In the genomic region with DNA sequence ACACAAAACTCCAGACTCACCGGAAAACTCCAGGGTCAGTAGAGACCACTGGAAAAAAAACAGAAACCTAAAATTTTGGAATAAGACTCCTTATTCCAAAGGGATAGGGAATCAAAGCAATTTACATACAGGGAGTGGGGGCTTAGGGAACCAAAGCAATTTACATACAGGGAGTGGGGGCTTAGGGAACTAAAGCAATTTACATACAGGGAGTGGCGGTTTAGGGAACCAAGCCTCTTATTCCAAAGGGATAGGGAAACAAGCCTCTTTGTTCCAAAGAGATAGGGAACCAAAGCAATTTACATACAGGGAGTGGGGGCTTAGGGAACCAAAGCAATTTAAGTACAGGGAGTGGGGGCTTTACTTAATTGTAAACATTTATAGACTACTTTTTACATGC, we compare ENCODE assay signal across 21 cellular contexts. TPM values are rescaled to one million over a fixed set of nuclear protein-coding genes. Genes with fewer than 3 reads are reported as not detected.
DNase-seq lines count a peak whose midpoint lies in the region; ATAC-seq, FAIRE-seq and TF ChIP-seq lines count a peak whose summit lies in the region.
"Had no signal": no experiment of that assay in that cellular context is flagged by ENCODE, and none has a peak within 500 bp of the region (broad histone marks: within the 10 kb centered on the region; RNA-seq: fewer than 3 reads in every experiment).

No MANE protein-coding gene starts in this region.

- H3K14ac ChIP-seq in H1 (ENCODE audit: insufficient read length): no peak overlapping the region

- H3K4me3 ChIP-seq in H1 (ENCODE audit: extremely low read depth in 1 of 4, insufficient read depth in 2 of 4, low read depth in 3 of 4, low read length in 4 of 4): no peak overlapping the region
- H3K4me3 ChIP-seq in mesendoderm (ENCODE audit: low read length): no peak overlapping the region
- H3K4me3 ChIP-seq: BLaER1 treated with 17β-estradiol and CSF1 and Interleukin-3, amounts not matched to agents 10 nM and 100 nM; GM12878; K562 had no signal

- no peak overlapping the region for H2BK15ac ChIP-seq in H1 (ENCODE audit: low read length)
- no peak overlapping the region for H2BK15ac ChIP-seq in mesendoderm (replicated peaks; ENCODE audit: low read depth)

- DNase-seq in ELF-1 (ENCODE audit: low read depth, low spot score) (peak; percentile 10), NCI-H526 (lab: John Stamatoyannopoulos, UW) (peak; percentile 80 to 81), H1 (ENCODE audit: low read depth in 1 of 2, low spot score in 2 of 2) (no peak), mesendoderm (peak; percentile 14), SKM-1 (lab: John Stamatoyannopoulos, UW; ENCODE audit: unreplicated experiment) (no peak), left colon (no peak)
- DNase-seq: 8988T; Calu3; CD8-positive, alpha-beta T cell; DMS79 treated with DMSO at 0.1 percent for 48 hours; GOT3; HCEC 1CT; IMR-90 had no signal

- no peak overlapping the region for H2BK20ac ChIP-seq in H1 (ENCODE audit: low read length)

- no peak for TF ChIP-seq RAD21 in H1 (IDR thresholded peaks at IDR 0.05 in 1 of 2, conservative IDR thresholded peaks at IDR 0.05 in 1 of 2; ENCODE audit: low read depth in 2 of 2, low read length in 2 of 2)

- intact Hi-C loops in left colon (cut with DNase I, micrococcal nuclease): no loop called here

- H3K4me1 ChIP-seq in H1 (replicated peaks in 1 of 4; ENCODE audit: control insufficient read depth in 3 of 4, insufficient read depth in 4 of 4, low read length in 3 of 4): 0 out of 7 replicates have a peak, but pooled peaks cover 0 to 2% (median 0%) of the 10 kb centered on the region in 4 experiments
- no peaks in the 10 kb centered on the region for H3K4me1 ChIP-seq in mesendoderm (ENCODE audit: control insufficient read depth, low read depth, low read length)
- H3K4me1 ChIP-seq: BLaER1 treated with 17β-estradiol and CSF1 and Interleukin-3, amounts not matched to agents 10 nM and 100 nM had no signal

- no peaks in the 10 kb centered on the region for H3K79me2 ChIP-seq in H1 (ENCODE audit: control insufficient read depth in 1 of 2, insufficient read depth in 2 of 2, low read length in 2 of 2)
- no peaks in the 10 kb centered on the region for H3K79me2 ChIP-seq in mesendoderm (ENCODE audit: control insufficient read depth, insufficient read depth, low read length)

- H4K8ac ChIP-seq in H1 (ENCODE audit: extremely low read depth, insufficient read depth, low read length) (no peak overlapping the region), mesendoderm (ENCODE audit: low read depth, low read length) (no peak overlapping the region)

- no peak overlapping the region for H3K56ac ChIP-seq in H1 (replicated peaks; ENCODE audit: insufficient read length, low read depth, low read length)
- no peak overlapping the region for H3K56ac ChIP-seq in mesendoderm (ENCODE audit: low read length)

- H3K79me1 ChIP-seq in H1 (ENCODE audit: low read depth, low read length) (no peaks in the 10 kb centered on the region), mesendoderm (ENCODE audit: low read length) (no peaks in the 10 kb centered on the region)

- TF ChIP-seq POLR2A in H1 (IDR thresholded peaks at IDR 0.05; ENCODE audit: control extremely low read depth in 1 of 2, low read depth in 2 of 2, low read length in 2 of 2): no peak

- H3K18ac ChIP-seq in H1 (ENCODE audit: extremely low read depth, low read length): no peak overlapping the region
- no peak overlapping the region for H3K18ac ChIP-seq in mesendoderm (ENCODE audit: low read length)

- peak; percentile 32 for FAIRE-seq in H1 (lab: Jason Lieb, UNC)
- FAIRE-seq: GM12878, GM18507, HTR-8/SVneo, K562 had no signal

- H2AFZ ChIP-seq in H1 (ENCODE audit: low read length): no peak overlapping the region

- no peak overlapping the region for H3K4me2 ChIP-seq in H1 (ENCODE audit: insufficient read depth in 1 of 2, low read depth in 2 of 2, low read length in 2 of 2)
- no peak overlapping the region for H3K4me2 ChIP-seq in mesendoderm (ENCODE audit: low read length)
- H3K4me2 ChIP-seq: BLaER1 treated with 17β-estradiol and CSF1 and Interleukin-3, amounts not matched to agents 10 nM and 100 nM had no signal

- H3K9me3 ChIP-seq in H1 (ENCODE audit: insufficient read depth in 2 of 2, low read depth in 1 of 2, low read length in 1 of 2): no peaks in the 10 kb centered on the region

- H2BK120ac ChIP-seq in H1 (replicated peaks; ENCODE audit: low read depth, low read length) (no peak overlapping the region), mesendoderm (ENCODE audit: low read depth, low read length) (no peak overlapping the region)

- no peak overlapping the region for H4K91ac ChIP-seq in H1 (replicated peaks; ENCODE audit: insufficient read length, low read length)

- WGBS in H1 (ENCODE audit: extremely low coverage in 1 of 2, insufficient coverage in 1 of 2, insufficient read length in 1 of 2, insufficient replicate concordance in 2 of 2, low coverage in 1 of 2, low lambda C conversion rate in 2 of 2, missing lambda C conversion rate in 1 of 2), 2 experiments: 69% methylated on average over 2 of the region's 2 CpGs; no CpG with 5 or more reads in 1 of the 2 experiments
- no CpG with 5 or more reads among the region's 2 CpGs for WGBS in mesendoderm (ENCODE audit: extremely low coverage, insufficient coverage, low lambda C conversion rate)

- no peak for ATAC-seq in HG03432 (IDR thresholded peaks at IDR 0.05; ENCODE audit: unreplicated experiment)
- ATAC-seq in left colon: no peak
- ATAC-seq: CD8-positive, alpha-beta T cell; GM12878; K562 had no signal

- H3K27me3 ChIP-seq in H1 (replicated peaks in 1 of 4; ENCODE audit: control insufficient read depth in 3 of 4, extremely low read depth in 1 of 4, insufficient read depth in 3 of 4, low read length in 3 of 4) (peaks cover 28 to 56% (median 45%) of the 10 kb centered on the region in 4 experiments), mesendoderm (ENCODE audit: insufficient read depth, low read length, poor library complexity) (peaks cover 10% of the 10 kb centered on the region)
- H3K27me3 ChIP-seq: BLaER1 treated with 17β-estradiol and CSF1 and Interleukin-3, amounts not matched to agents 10 nM and 100 nM had no signal

- H2AK5ac ChIP-seq in H1 (ENCODE audit: low read depth, low read length) (no peak overlapping the region), mesendoderm (ENCODE audit: low read length) (no peak overlapping the region)

- no peak overlapping the region for H3K9ac ChIP-seq in H1 (replicated peaks in 1 of 4; ENCODE audit: extremely low read depth in 1 of 4, low read depth in 3 of 4, low read length in 3 of 4)
- H3K9ac ChIP-seq in mesendoderm (ENCODE audit: low read length): no peak overlapping the region
- H3K9ac ChIP-seq: BLaER1 treated with 17β-estradiol and CSF1 and Interleukin-3, amounts not matched to agents 10 nM and 100 nM had no signal

- H2BK12ac ChIP-seq in H1 (ENCODE audit: low read depth, low read length): no peak overlapping the region

- no peak for TF ChIP-seq EP300 in H1 (IDR thresholded peaks at IDR 0.05; ENCODE audit: borderline replicate concordance in 1 of 2, low read depth in 2 of 2, low read length in 2 of 2)

- no peaks in the 10 kb centered on the region for H3K23me2 ChIP-seq in H1 (ENCODE audit: low read depth, low read length)

- no peak overlapping the region for H3K4ac ChIP-seq in H1 (replicated peaks; ENCODE audit: insufficient read length, low read depth, low read length)
- H3K4ac ChIP-seq in mesendoderm (ENCODE audit: low read depth, low read length): no peak overlapping the region

- H3K36me3 ChIP-seq in H1 (ENCODE audit: control insufficient read depth in 2 of 4, insufficient read depth in 4 of 4, low read length in 3 of 4) (no peaks in the 10 kb centered on the region), mesendoderm (ENCODE audit: control insufficient read depth, insufficient read depth, low read length) (no peaks in the 10 kb centered on the region)
- H3K36me3 ChIP-seq: BLaER1 treated with 17β-estradiol and CSF1 and Interleukin-3, amounts not matched to agents 10 nM and 100 nM had no signal

- H3K23ac ChIP-seq in H1 (ENCODE audit: insufficient read length) (no peak overlapping the region), mesendoderm (ENCODE audit: low read length) (no peak overlapping the region)

- POLR2A ChIA-PET in H1 (lab: Charles Lee; ENCODE audit: partially characterized antibody): no interaction called here

- H3K27ac ChIP-seq in H1 (ENCODE audit: low read depth, low read length) (no peak overlapping the region), mesendoderm (ENCODE audit: low read depth, low read length) (no peak overlapping the region)
- H3K27ac ChIP-seq: BLaER1 treated with 17β-estradiol and CSF1 and Interleukin-3, amounts not matched to agents 10 nM and 100 nM had no signal

- H2BK5ac ChIP-seq in H1 (ENCODE audit: low read depth, low read length) (no peak overlapping the region), mesendoderm (ENCODE audit: low read length) (no peak overlapping the region)

- no peak overlapping the region for H4K5ac ChIP-seq in H1 (ENCODE audit: insufficient read length, low read depth, low read length)
- no peak overlapping the region for H4K5ac ChIP-seq in mesendoderm (ENCODE audit: low read length)

- TF ChIP-seq CTCF in H1 (IDR thresholded peaks at IDR 0.05; ENCODE audit: control extremely low read depth in 1 of 3, insufficient read depth in 1 of 3, low read depth in 1 of 3, low read length in 3 of 3): no peak

- peaks cover 0 to 2% of the 10 kb centered on the region in 2 experiments for H4K20me1 ChIP-seq in H1 (replicated peaks in 1 of 2; ENCODE audit: control insufficient read depth in 1 of 2, insufficient read depth in 2 of 2, low read length in 2 of 2)
- H4K20me1 ChIP-seq: BLaER1 treated with 17β-estradiol and CSF1 and Interleukin-3, amounts not matched to agents 10 nM and 100 nM had no signal

- CTCF ChIA-PET in H1 (lab: Charles Lee; ENCODE audit: partially characterized antibody): no interaction called here

TF ChIP-seq in H1, 55 proteins besides CTCF, POLR2A, EP300 and RAD21 (continues in another document):
- TF ChIP-seq BACH1 (IDR thresholded peaks at IDR 0.05; ENCODE audit: low read length) (no peak), POLR2AphosphoS5 (IDR thresholded peaks at IDR 0.05; ENCODE audit: low read depth, low read length) (peak; percentile 89), EGR1 (IDR thresholded peaks at IDR 0.05; ENCODE audit: borderline replicate concordance, low read depth, low read length) (0 out of 2 replicates have a peak, but pooled peaks have one; percentile 26), CHD1 (IDR thresholded peaks at IDR 0.05; ENCODE audit: low read depth, low read length) (no peak)

RNA-seq across cellular contexts. Expression of a gene that starts 28.4 kb away (rescaled TPM):
- total RNA-seq in H1 (2021; fragmentation: NEBNext Ultra II Directional; extraction: Animal tissue kit (Norgen Biotek cat#: 25700)): 6.4 and 7.9 TPM in 2 replicates
- 1.7 and 1.9 TPM in 2 replicates for polyA plus RNA-seq in H1 (2011; rRNA removed)
- polyA plus RNA-seq in H1 (2011; cell fraction: cytosol; rRNA removed): 1.3 TPM
- 2.7 TPM for polyA plus RNA-seq in H1 (2011; cell fraction: nucleus; rRNA removed)
- 2.9 to 4.2 TPM (median 4.0 TPM) in 4 replicates for polyA plus RNA-seq in H1 (2012, experiment 1 of 2)
- polyA plus RNA-seq in H1 (2012, experiment 2 of 2): 0.16 TPM
- polyA plus RNA-seq in H1 (2013, experiment 1 of 2): 2.3 TPM
- 2.6 TPM for polyA plus RNA-seq in H1 (2013, experiment 2 of 2)
- polyA minus RNA-seq in H1 (2011; rRNA and poly(A)+ RNA removed): 4.8 and 8.9 TPM in 2 replicates
- 3.8 TPM for polyA minus RNA-seq in H1 (2011; cell fraction: cytosol; rRNA and poly(A)+ RNA removed)
- 12.8 TPM for polyA minus RNA-seq in H1 (2011; cell fraction: nucleus; rRNA and poly(A)+ RNA removed)
- 3.7 TPM for polyA plus RNA-seq in mesendoderm (2013, experiment 1 of 2)
- 3.2 TPM for polyA plus RNA-seq in mesendoderm (2013, experiment 2 of 2)
- total RNA-seq in left colon: 10 to 100 TPM in 1 of 2 donors, 1 to 10 TPM in 1; 2.8 to 10.3 TPM
- total RNA-seq: B cell; CD8-positive, alpha-beta T cell; G401 had no signal

Comparison
In these comparisons a context has a peak if more than half of its experiments do, and no peak if none do; other contexts are left out.
1. DNase-seq: peak in ELF-1 (single experiment), NCI-H526 (2 of 2) and mesendoderm (single experiment); none in H1 (0 of 2), SKM-1 (single experiment) and left colon (0 of 2).